Comparison of ENCODE assay signal across 7 cellular contexts in genomic region chr10:103183991-103184451, GRCh38. TPM values are rescaled to one million over a fixed set of nuclear protein-coding genes. Genes with fewer than 3 reads are reported as not detected.
A peak's percentile ranks its signal among the peaks of the same experiment; 100 is the strongest.
DNase-seq lines count a peak whose midpoint lies in the region; TF ChIP-seq lines count a peak whose summit lies in the region.
"Not testable (repeated sequence)": the region's sequence is repeated elsewhere in the genome, so short reads cannot be mapped to it uniquely, and the experiment has no call there.

No MANE protein-coding gene starts in this region.

- H3K9me3 Mint-ChIP-seq in nephron = not testable (repeated sequence)

- peaks cover 45% of the 10 kb centered on the region for H3K4me1 Mint-ChIP-seq in nephron

- TF ChIP-seq CTCF in DOHH2 (IDR thresholded peaks at IDR 0.05; ENCODE audit: low read depth, low read length, poor library complexity, severe bottlenecking); ascending aorta (IDR thresholded peaks at IDR 0.05); dorsolateral prefrontal cortex (IDR thresholded peaks at IDR 0.05 in 54 of 56, conservative IDR thresholded peaks at IDR 0.05 in 2 of 56; ENCODE audit: low read depth in 1 of 56, partially characterized antibody in 56 of 56); nephron (IDR thresholded peaks at IDR 0.05; ENCODE audit: unreplicated experiment in 3 of 3): not testable (repeated sequence)

- peaks cover 36% of the 10 kb centered on the region for H3F3A ChIP-seq in DOHH2 (ENCODE audit: control insufficient read depth, insufficient read depth)

- peaks cover 93% of the 10 kb centered on the region for H3K4me1 ChIP-seq in DOHH2 (ENCODE audit: control insufficient read depth, low read length)
- H3K4me1 ChIP-seq in ascending aorta = peaks cover 3 to 73% of the 10 kb centered on the region in 2 donors

- peak overlapping the region; percentile 74 for H3K4me2 ChIP-seq in DOHH2 (ENCODE audit: low read length)

- H3K36me3 Mint-ChIP-seq in nephron (ENCODE audit: low read depth) = peaks cover 19% of the 10 kb centered on the region

- H3K27me3 Mint-ChIP-seq in nephron (ENCODE audit: low read depth) = not testable (repeated sequence)

- peak overlapping the region; percentile 97 for H3K27ac ChIP-seq in DOHH2 (ENCODE audit: low read depth, low read length)
- peak overlapping the region; percentile 44 to 57 for H3K27ac ChIP-seq in ascending aorta
- H3K27ac ChIP-seq in dorsolateral prefrontal cortex = peak overlapping the region in 54 of 59 donors; percentile 0 to 81 (median 60)
- H3K27ac ChIP-seq in skin epidermis = peak overlapping the region in 13 of 21 experiments; percentile 6 to 72 (median 48)

- not testable (repeated sequence) for H3K4me3 Mint-ChIP-seq in nephron

- not testable (repeated sequence) for H3K9me3 ChIP-seq in DOHH2 (ENCODE audit: control insufficient read depth, insufficient read depth, low read length); ascending aorta

- H3K27ac Mint-ChIP-seq in nephron = peak overlapping the region; percentile 13 to 43 (median 16)

- H4K20me1 ChIP-seq in DOHH2 (ENCODE audit: control insufficient read depth, insufficient read depth, low read depth, low read length) = not testable (repeated sequence)

- intact Hi-C loops in ascending aorta (cut with DNase I); dorsolateral prefrontal cortex (cut with DNase I): not testable (repeated sequence)

- peaks cover 98% of the 10 kb centered on the region for H3K79me2 ChIP-seq in DOHH2 (ENCODE audit: control insufficient read depth, low read length)

- not testable (repeated sequence) for H3K27me3 ChIP-seq in DOHH2 (ENCODE audit: control insufficient read depth, low read length); ascending aorta; dorsolateral prefrontal cortex

- DNase-seq in NCI-H460 (ENCODE audit: extremely low read depth, low read depth) (peak; percentile 95), kidney tubule cell (ENCODE audit: low spot score) (peak; percentile 23)
- DNase-seq in ascending aorta (ENCODE audit: low spot score in 2 of 2); dorsolateral prefrontal cortex: not testable (repeated sequence)

- H3K4me3 ChIP-seq in DOHH2 (ENCODE audit: low read length) (peak overlapping the region; percentile 42), ascending aorta (peak overlapping the region in 1 of 2 donors; percentile 30), dorsolateral prefrontal cortex (peak overlapping the region in 20 of 59 donors; percentile 0 to 35 (median 16))
- not testable (repeated sequence) for H3K4me3 ChIP-seq in skin epidermis

- not testable (repeated sequence) for H3K9me2 ChIP-seq in DOHH2 (replicated peaks; ENCODE audit: control insufficient read depth, low read length)

- H3K36me3 ChIP-seq in DOHH2 (ENCODE audit: control insufficient read depth, low read length) (peaks cover 59% of the 10 kb centered on the region), ascending aorta (peaks cover 14% of the 10 kb centered on the region in 2 donors)

RNA-seq across cellular contexts. Expression of gene NT5C2, which starts 9.1 kb away (rescaled TPM):
- 170 and 220 TPM in 2 replicates for total RNA-seq in NCI-H460 (2014; rRNA removed; shearing (Covaris generic))
- polyA plus RNA-seq in NCI-H460 (2014; cell fraction: nucleus; rRNA removed) = 123 and 129 TPM in 2 replicates
- total RNA-seq in ascending aorta (25.9 TPM), dorsolateral prefrontal cortex (100 to 1,000 TPM in 49 of 120 experiments, 10 to 100 TPM in 71; 53.5 to 160 (median 97.7) TPM)
